ENCODE assay signal across 8 cellular contexts in the genomic region with DNA sequence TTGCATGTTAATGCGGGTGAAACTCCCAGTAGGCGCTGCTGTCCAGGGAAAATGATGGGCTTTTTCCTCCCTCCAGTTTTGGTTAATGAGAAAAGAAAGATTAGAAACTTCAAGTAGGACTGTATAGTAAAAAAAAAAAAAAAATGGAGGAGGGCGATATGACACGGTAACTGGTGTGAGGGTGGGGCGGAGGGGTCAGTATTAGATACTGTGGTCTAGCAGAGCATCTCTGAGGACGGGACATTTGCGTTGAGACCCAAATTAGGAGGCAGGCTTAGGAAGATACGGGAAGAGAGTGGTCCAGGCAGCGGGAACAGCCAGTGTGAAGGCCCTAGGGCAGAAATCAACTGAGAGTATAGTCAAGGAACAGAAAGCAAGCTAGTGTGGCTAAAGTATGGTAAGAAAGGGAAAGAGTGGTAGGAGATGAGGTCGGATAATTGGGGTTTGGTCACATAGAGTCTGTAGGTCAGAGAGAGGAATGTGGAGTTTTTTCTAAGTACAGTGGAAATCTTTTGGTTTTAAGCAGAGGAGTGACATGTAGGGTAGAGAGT.
DNase-seq lines count a peak whose midpoint lies in the region; ATAC-seq and TF ChIP-seq lines count a peak whose summit lies in the region.

No MANE protein-coding gene starts in this region.

- ATAC-seq in GM19351 (IDR thresholded peaks at IDR 0.05; ENCODE audit: unreplicated experiment), result peak; percentile 13
- ATAC-seq in GM19467 (IDR thresholded peaks at IDR 0.05; ENCODE audit: unreplicated experiment), result no peak

- peak overlapping the region; percentile 70 for H3K4me3 ChIP-seq in fibroblast of mammary gland (ENCODE audit: control insufficient read depth, low read depth, low read length)
- H3K4me3 ChIP-seq in skeletal muscle cell (ENCODE audit: low read depth, low read length), result peak overlapping the region; percentile 74

- DNase-seq in RKO (ENCODE audit: low spot score) (peak; percentile 33), fibroblast of mammary gland (ENCODE audit: low read depth) (no peak), skeletal muscle cell (ENCODE audit: low read depth) (no peak), NCI-H2029 (lab: John Stamatoyannopoulos, UW) (no peak), NCI-H82 treated with DMSO at 0.1 percent for 48 hours (lab: John Stamatoyannopoulos, UW; ENCODE audit: unreplicated experiment) (no peak), GF-D8 (lab: John Stamatoyannopoulos, UW) (no peak)

- no peak for TF ChIP-seq CTCF in fibroblast of mammary gland (conservative IDR thresholded peaks at IDR 0.05; ENCODE audit: control insufficient read depth, insufficient read depth, low read depth, low read length)
